ENCODE assay signal across 1 cellular context in genomic region chr17:76551685-76552084, GRCh38.
TF ChIP-seq lines count a peak whose summit lies in the region.

No MANE protein-coding gene starts in this region.

TF ChIP-seq in GM23338, 12 proteins besides CTCF, POLR2A, EP300 and RAD21 (continued from another document):
- TF ChIP-seq, protein P1, sequence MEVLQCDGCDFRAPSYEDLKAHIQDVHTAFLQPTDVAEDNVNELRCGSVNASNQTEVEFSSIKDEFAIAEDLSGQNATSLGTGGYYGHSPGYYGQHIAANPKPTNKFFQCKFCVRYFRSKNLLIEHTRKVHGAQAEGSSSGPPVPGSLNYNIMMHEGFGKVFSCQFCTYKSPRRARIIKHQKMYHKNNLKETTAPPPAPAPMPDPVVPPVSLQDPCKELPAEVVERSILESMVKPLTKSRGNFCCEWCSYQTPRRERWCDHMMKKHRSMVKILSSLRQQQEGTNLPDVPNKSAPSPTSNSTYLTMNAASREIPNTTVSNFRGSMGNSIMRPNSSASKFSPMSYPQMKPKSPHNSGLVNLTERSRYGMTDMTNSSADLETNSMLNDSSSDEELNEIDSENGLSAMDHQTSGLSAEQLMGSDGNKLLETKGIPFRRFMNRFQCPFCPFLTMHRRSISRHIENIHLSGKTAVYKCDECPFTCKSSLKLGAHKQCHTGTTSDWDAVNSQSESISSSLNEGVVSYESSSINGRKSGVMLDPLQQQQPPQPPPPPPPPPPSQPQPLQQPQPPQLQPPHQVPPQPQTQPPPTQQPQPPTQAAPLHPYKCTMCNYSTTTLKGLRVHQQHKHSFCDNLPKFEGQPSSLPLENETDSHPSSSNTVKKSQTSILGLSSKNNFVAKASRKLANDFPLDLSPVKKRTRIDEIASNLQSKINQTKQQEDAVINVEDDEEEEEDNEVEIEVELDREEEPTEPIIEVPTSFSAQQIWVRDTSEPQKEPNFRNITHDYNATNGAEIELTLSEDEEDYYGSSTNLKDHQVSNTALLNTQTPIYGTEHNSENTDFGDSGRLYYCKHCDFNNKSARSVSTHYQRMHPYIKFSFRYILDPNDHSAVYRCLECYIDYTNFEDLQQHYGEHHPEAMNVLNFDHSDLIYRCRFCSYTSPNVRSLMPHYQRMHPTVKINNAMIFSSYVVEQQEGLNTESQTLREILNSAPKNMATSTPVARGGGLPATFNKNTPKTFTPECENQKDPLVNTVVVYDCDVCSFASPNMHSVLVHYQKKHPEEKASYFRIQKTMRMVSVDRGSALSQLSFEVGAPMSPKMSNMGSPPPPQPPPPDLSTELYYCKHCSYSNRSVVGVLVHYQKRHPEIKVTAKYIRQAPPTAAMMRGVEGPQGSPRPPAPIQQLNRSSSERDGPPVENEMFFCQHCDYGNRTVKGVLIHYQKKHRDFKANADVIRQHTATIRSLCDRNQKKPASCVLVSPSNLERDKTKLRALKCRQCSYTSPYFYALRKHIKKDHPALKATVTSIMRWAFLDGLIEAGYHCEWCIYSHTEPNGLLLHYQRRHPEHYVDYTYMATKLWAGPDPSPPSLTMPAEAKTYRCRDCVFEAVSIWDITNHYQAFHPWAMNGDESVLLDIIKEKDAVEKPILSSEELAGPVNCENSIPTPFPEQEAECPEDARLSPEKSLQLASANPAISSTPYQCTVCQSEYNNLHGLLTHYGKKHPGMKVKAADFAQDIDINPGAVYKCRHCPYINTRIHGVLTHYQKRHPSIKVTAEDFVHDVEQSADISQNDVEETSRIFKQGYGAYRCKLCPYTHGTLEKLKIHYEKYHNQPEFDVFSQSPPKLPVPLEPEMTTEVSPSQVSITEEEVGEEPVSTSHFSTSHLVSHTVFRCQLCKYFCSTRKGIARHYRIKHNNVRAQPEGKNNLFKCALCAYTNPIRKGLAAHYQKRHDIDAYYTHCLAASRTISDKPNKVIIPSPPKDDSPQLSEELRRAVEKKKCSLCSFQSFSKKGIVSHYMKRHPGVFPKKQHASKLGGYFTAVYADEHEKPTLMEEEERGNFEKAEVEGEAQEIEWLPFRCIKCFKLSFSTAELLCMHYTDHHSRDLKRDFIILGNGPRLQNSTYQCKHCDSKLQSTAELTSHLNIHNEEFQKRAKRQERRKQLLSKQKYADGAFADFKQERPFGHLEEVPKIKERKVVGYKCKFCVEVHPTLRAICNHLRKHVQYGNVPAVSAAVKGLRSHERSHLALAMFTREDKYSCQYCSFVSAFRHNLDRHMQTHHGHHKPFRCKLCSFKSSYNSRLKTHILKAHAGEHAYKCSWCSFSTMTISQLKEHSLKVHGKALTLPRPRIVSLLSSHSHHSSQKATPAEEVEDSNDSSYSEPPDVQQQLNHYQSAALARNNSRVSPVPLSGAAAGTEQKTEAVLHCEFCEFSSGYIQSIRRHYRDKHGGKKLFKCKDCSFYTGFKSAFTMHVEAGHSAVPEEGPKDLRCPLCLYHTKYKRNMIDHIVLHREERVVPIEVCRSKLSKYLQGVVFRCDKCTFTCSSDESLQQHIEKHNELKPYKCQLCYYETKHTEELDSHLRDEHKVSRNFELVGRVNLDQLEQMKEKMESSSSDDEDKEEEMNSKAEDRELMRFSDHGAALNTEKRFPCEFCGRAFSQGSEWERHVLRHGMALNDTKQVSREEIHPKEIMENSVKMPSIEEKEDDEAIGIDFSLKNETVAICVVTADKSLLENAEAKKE (CRISPR knock-in tag; IDR thresholded peaks at IDR 0.05): no peak
- TF ChIP-seq ZNF114 (CRISPR knock-in tag; IDR thresholded peaks at IDR 0.05) (no peak), ZNF331 (CRISPR knock-in tag; IDR thresholded peaks at IDR 0.05; ENCODE audit: low read depth) (no peak), POLR2AphosphoS5 (IDR thresholded peaks at IDR 0.05; ENCODE audit: low read depth) (no peak), EZH2phosphoT487 (IDR thresholded peaks at IDR 0.05; ENCODE audit: unreplicated experiment) (no peak), REST (IDR thresholded peaks at IDR 0.05; ENCODE audit: unreplicated experiment) (no peak)
TF ChIP-seq in GM23338: peak in this region for 0.
